In genomic region chr1:56540467-56540866, GRCh38 we compare ENCODE assay signal across 1 cellular context.
TF ChIP-seq lines count a peak whose summit lies in the region.

No MANE protein-coding gene starts in this region.

TF ChIP-seq in IMR-90, 13 proteins besides CTCF, POLR2A, EP300 and RAD21:
- TF ChIP-seq RFX5 (IDR thresholded peaks at IDR 0.05; ENCODE audit: low read depth, low read length) (no peak), SMC3 (IDR thresholded peaks at IDR 0.05; ENCODE audit: low read depth, low read length) (no peak), MAZ (IDR thresholded peaks at IDR 0.05; ENCODE audit: borderline replicate concordance, low read depth, low read length) (no peak), CEBPB (IDR thresholded peaks at IDR 0.05; ENCODE audit: low read depth, low read length) (no peak), BHLHE40 (IDR thresholded peaks at IDR 0.05; ENCODE audit: low read depth, low read length) (no peak), FOS (IDR thresholded peaks at IDR 0.05; ENCODE audit: low read depth, low read length) (no peak)
- TF ChIP-seq, protein P1, sequence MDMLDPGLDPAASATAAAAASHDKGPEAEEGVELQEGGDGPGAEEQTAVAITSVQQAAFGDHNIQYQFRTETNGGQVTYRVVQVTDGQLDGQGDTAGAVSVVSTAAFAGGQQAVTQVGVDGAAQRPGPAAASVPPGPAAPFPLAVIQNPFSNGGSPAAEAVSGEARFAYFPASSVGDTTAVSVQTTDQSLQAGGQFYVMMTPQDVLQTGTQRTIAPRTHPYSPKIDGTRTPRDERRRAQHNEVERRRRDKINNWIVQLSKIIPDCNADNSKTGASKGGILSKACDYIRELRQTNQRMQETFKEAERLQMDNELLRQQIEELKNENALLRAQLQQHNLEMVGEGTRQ (IDR thresholded peaks at IDR 0.05; ENCODE audit: low read depth, low read length), result no peak
